ENCODE assay signal across 8 cellular contexts in genomic region chr11:64358907-64359711, GRCh38. TPM values are rescaled to one million over a fixed set of nuclear protein-coding genes. Genes with fewer than 3 reads are reported as not detected.
DNase-seq lines count a peak whose midpoint lies in the region; ATAC-seq, FAIRE-seq and TF ChIP-seq lines count a peak whose summit lies in the region.

Gene RPS6KA4 (plus strand): TSS chr11:64359162. CDS start chr11:64359236, 74 bp downstream.

- H3K4me1 ChIP-seq in A549 (peaks cover 50% of the 10 kb centered on the region), breast epithelium (peaks cover 4 to 9% of the 10 kb centered on the region in 2 donors), rectal smooth muscle tissue (ENCODE audit: control insufficient read depth, insufficient read depth, low read length) (peaks cover 7% of the 10 kb centered on the region)

- TF ChIP-seq RAD21 in A549 (conservative IDR thresholded peaks at IDR 0.05 in 1 of 2, IDR thresholded peaks at IDR 0.05 in 1 of 2): no peak

- H3K9ac ChIP-seq in rectal smooth muscle tissue (ENCODE audit: low read length): peak within 1 kb of the TSS; percentile 82

- H3K36me3 ChIP-seq in breast epithelium (no peaks in the 10 kb centered on the region), rectal smooth muscle tissue (ENCODE audit: control insufficient read depth, insufficient read depth, low read length) (peaks cover 17% of the 10 kb centered on the region)

- H3K27me3 ChIP-seq in breast epithelium (no peaks in the 10 kb centered on the region), rectal smooth muscle tissue (ENCODE audit: control insufficient read depth, insufficient read depth, low read length) (no peaks in the 10 kb centered on the region)

- no peak for FAIRE-seq in A549 (lab: Jason Lieb, UNC)

- peak within 1 kb of the TSS; percentile 95 for H3K4me3 Mint-ChIP-seq in T-helper 1 cell treated with Interleukin-12 subunit alpha and Interleukin-12 subunit beta and Interleukin-4 antibody, amounts not matched to agents 30 μg/mL and 1 μg/mL, for 36 hours

- TF ChIP-seq EP300 in A549 (IDR thresholded peaks at IDR 0.05): no peak

- H3K9me3 Mint-ChIP-seq in T-helper 1 cell treated with Interleukin-12 subunit alpha and Interleukin-12 subunit beta and Interleukin-4 antibody, amounts not matched to agents 30 μg/mL and 1 μg/mL, for 36 hours: no peaks in the 10 kb centered on the region

- DNase-seq in A549 (ENCODE audit: low read depth in 1 of 2, low spot score in 1 of 2): peak; percentile 47 to 71
- DNase-seq in HT-29 (ENCODE audit: low spot score): peak; percentile 84
- peak in 1 of 2 donors; percentile 57 for DNase-seq in breast epithelium (ENCODE audit: low spot score in 2 of 2)

- peak; percentile 64 for TF ChIP-seq POLR2A in A549 (IDR thresholded peaks at IDR 0.05; ENCODE audit: low read length)
- peak; percentile 75 for TF ChIP-seq POLR2A in GM15510 (IDR thresholded peaks at IDR 0.05; ENCODE audit: borderline replicate concordance, extremely low read depth, insufficient read length)
- TF ChIP-seq POLR2A in breast epithelium (IDR thresholded peaks at IDR 0.05): no peak

- peak; percentile 70 to 80 for ATAC-seq in A549
- ATAC-seq in GM21526 (IDR thresholded peaks at IDR 0.05; ENCODE audit: low FRiP score, unreplicated experiment): no peak

- H3K36me3 Mint-ChIP-seq in T-helper 1 cell treated with Interleukin-12 subunit alpha and Interleukin-12 subunit beta and Interleukin-4 antibody, amounts not matched to agents 30 μg/mL and 1 μg/mL, for 36 hours (ENCODE audit: low read depth): peaks cover 24% of the 10 kb centered on the region

- H3K27ac Mint-ChIP-seq in T-helper 1 cell treated with Interleukin-12 subunit alpha and Interleukin-12 subunit beta and Interleukin-4 antibody, amounts not matched to agents 30 μg/mL and 1 μg/mL, for 36 hours: peak within 1 kb of the TSS; percentile 77

- POLR2A ChIA-PET in A549 (lab: Yijun Ruan, JAX): interaction anchor here (0.7 to 4.6 kb wide), 3 partner anchors 27 to 41 kb away, joined by 3 to 50 read pairs (median 5); partner anchors contain the start of genes PRDX5 and TRMT112

- peaks cover 27% of the 10 kb centered on the region for H3K4me1 Mint-ChIP-seq in T-helper 1 cell treated with Interleukin-12 subunit alpha and Interleukin-12 subunit beta and Interleukin-4 antibody, amounts not matched to agents 30 μg/mL and 1 μg/mL, for 36 hours (ENCODE audit: low read depth)

- no peak for TF ChIP-seq CTCF in A549 (IDR thresholded peaks at IDR 0.05)
- peak in 1 of 3 donors; percentile 13 for TF ChIP-seq CTCF in breast epithelium (IDR thresholded peaks at IDR 0.05)

- peak within 1 kb of the TSS; percentile 87 for H3K4me2 ChIP-seq in A549

- H3K27me3 Mint-ChIP-seq in T-helper 1 cell treated with Interleukin-12 subunit alpha and Interleukin-12 subunit beta and Interleukin-4 antibody, amounts not matched to agents 30 μg/mL and 1 μg/mL, for 36 hours (ENCODE audit: low read depth): no peaks in the 10 kb centered on the region

- H3K27ac ChIP-seq in A549: peak within 1 kb of the TSS; percentile 86 to 98
- H3K27ac ChIP-seq in breast epithelium: peak within 1 kb of the TSS; percentile 84 to 88
- peak within 1 kb of the TSS; percentile 70 for H3K27ac ChIP-seq in rectal smooth muscle tissue (ENCODE audit: low read depth, low read length)

- intact Hi-C loops in breast epithelium (cut with DNase I; ENCODE audit: low total_unique reads): no loop called here

- no peaks in the 10 kb centered on the region for H3K9me3 ChIP-seq in A549
- H3K9me3 ChIP-seq in breast epithelium: no peaks in the 10 kb centered on the region

- H3K4me3 ChIP-seq in A549 (peak within 1 kb of the TSS; percentile 73), breast epithelium (peak within 1 kb of the TSS; percentile 78 to 98 (median 81)), iPS-11a (ENCODE audit: low read depth, low read length) (peak within 1 kb of the TSS; percentile 74), rectal smooth muscle tissue (ENCODE audit: low read length) (peak within 1 kb of the TSS; percentile 81)

- CTCF ChIA-PET in A549 (lab: Yijun Ruan, JAX): interaction anchor here (0.9 to 33.9 kb wide), 8 partner anchors 10 to 308 kb away, joined by 3 to 996 read pairs (median 4); partner anchors contain the start of genes CATSPERZ, CCDC88B, ESRRA and PRDX5

- WGBS in A549 (ENCODE audit: missing lambda C conversion rate): under 1% methylated on average over 17 of the region's 70 CpGs

TF ChIP-seq in A549, 52 proteins besides CTCF, POLR2A, EP300 and RAD21:
- no peak for TF ChIP-seq EHF (CRISPR knock-in tag; IDR thresholded peaks at IDR 0.05)
- peak; percentile 26; the same call in 1 of the 2 replicates for TF ChIP-seq KDM1A (IDR thresholded peaks at IDR 0.05; ENCODE audit: low read depth)
- no peak for TF ChIP-seq MAFK (IDR thresholded peaks at IDR 0.05; ENCODE audit: partially characterized antibody)
- TF ChIP-seq SMC3 (IDR thresholded peaks at IDR 0.05): no peak
- 0 out of 2 replicates have a peak, but pooled peaks have one; percentile 9 for TF ChIP-seq GATA3 (IDR thresholded peaks at IDR 0.05; ENCODE audit: borderline replicate concordance)
- no peak for TF ChIP-seq PBX3 (IDR thresholded peaks at IDR 0.05)
- 0 out of 2 replicates have a peak, but pooled peaks have one; percentile 25 for TF ChIP-seq BHLHE40 (IDR thresholded peaks at IDR 0.05; ENCODE audit: low read depth, low read length)
- TF ChIP-seq NPAS2 (CRISPR knock-in tag; IDR thresholded peaks at IDR 0.05; ENCODE audit: borderline replicate concordance): peak; percentile 41; the same call in 1 of the 2 replicates
- TF ChIP-seq JUN (IDR thresholded peaks at IDR 0.05): peak in 1 of 2 experiments; percentile 64; a peak in 2 of 5 replicates
- peak; percentile 64 for TF ChIP-seq MAX (IDR thresholded peaks at IDR 0.05)
- TF ChIP-seq FOSL2 (IDR thresholded peaks at IDR 0.05): no peak
- TF ChIP-seq FOSL2 (CRISPR knock-in tag; IDR thresholded peaks at IDR 0.05): peak; percentile 63
- peak; percentile 52 for TF ChIP-seq E2F6 (IDR thresholded peaks at IDR 0.05; ENCODE audit: borderline replicate concordance, low read depth)
- TF ChIP-seq BCL3 (IDR thresholded peaks at IDR 0.05): peak; percentile 60; the same call in 2 of the 3 replicates
- peak; percentile 69; the same call in 1 of the 2 replicates for TF ChIP-seq PHF8 (IDR thresholded peaks at IDR 0.05; ENCODE audit: borderline replicate concordance, low read depth)

RNA-seq across cellular contexts. Expression of gene RPS6KA4, which starts in this region (rescaled TPM):
- polyA plus RNA-seq in A549 (2011; rRNA removed) (19.1 and 21.4 TPM in 2 replicates), A549 (2017; fragmentation: RNase III; extraction: RNeasy Plus Mini Kit Qiagen cat#74134 plus additional on column Dnase treatment) (34.5 to 40.4 TPM (median 35.9 TPM) in 3 replicates)
- 39.3 and 53.0 TPM in 2 replicates for polyA plus RNA-seq in A549 (2012; cell fraction: cytosol; rRNA removed)
- polyA plus RNA-seq in A549 (2012; cell fraction: nucleus; rRNA removed): 69.4 and 106 TPM in 2 replicates
- 29.3 and 30.1 TPM in 2 replicates for polyA minus RNA-seq in A549 (2011; rRNA and poly(A)+ RNA removed)
- 149 and 158 TPM in 2 replicates for total RNA-seq in HT-29 (2014; rRNA removed; shearing (Covaris generic))
- 10 to 100 TPM; 16.7 to 20.6 (median 19.4) TPM for total RNA-seq in breast epithelium
